In genomic region chr14:25001096-25001982, GRCh38 we compare ENCODE assay signal across 22 cellular contexts. TPM values are rescaled to one million over a fixed set of nuclear protein-coding genes. Genes with fewer than 3 reads are reported as not detected.
DNase-seq lines count a peak whose midpoint lies in the region; ATAC-seq and TF ChIP-seq lines count a peak whose summit lies in the region.
"Had no signal": no experiment of that assay in that cellular context is flagged by ENCODE, and none has a peak within 500 bp of the region (broad histone marks: within the 10 kb centered on the region; RNA-seq: fewer than 3 reads in every experiment).

No MANE protein-coding gene starts in this region.

- H3K36me3 ChIP-seq in esophagus muscularis mucosa (no peaks in the 10 kb centered on the region), hepatocyte (replicated peaks; ENCODE audit: insufficient read depth, low read depth) (no peaks in the 10 kb centered on the region), thyroid gland (no peaks in the 10 kb centered on the region)

- H4K20me1 ChIP-seq in hepatocyte (ENCODE audit: insufficient read depth, poor library complexity, severe bottlenecking), result no peaks in the 10 kb centered on the region

- intact Hi-C loops in Right ventricle myocardium inferior (cut with DNase I) (no loop called here), cardiac septum (cut with DNase I) (no loop called here), esophagus muscularis mucosa (cut with DNase I) (no loop called here), thyroid gland (cut with DNase I) (no loop called here)

- H3K27me3 ChIP-seq in esophagus muscularis mucosa (no peaks in the 10 kb centered on the region), hepatocyte (no peaks in the 10 kb centered on the region), thyroid gland (no peaks in the 10 kb centered on the region)

- DNase-seq in Right ventricle myocardium inferior (ENCODE audit: missing footprints) (no peak), cardiac septum (ENCODE audit: low spot score) (no peak), esophagus muscularis mucosa (ENCODE audit: extremely low spot score) (no peak), hepatocyte (ENCODE audit: low spot score) (no peak), thyroid gland (no peak), HEK293T (ENCODE audit: extremely low spot score) (no peak)
- DNase-seq in stimulated activated CD4-positive, alpha-beta T cell treated with anti-CD3 and anti-CD28 coated beads, Interleukin-4, amount 100 ng/mL, for 24 hours, result no peak
- DNase-seq: activated CD4-positive, alpha-beta T cell treated with anti-CD3 and anti-CD28 coated beads, Interleukin-2, amount 50 U/mL, for 4 hours; activated naive CD4-positive, alpha-beta T cell treated with anti-CD3 and anti-CD28 coated beads, Interleukin-2, amount 10 ng/mL, durations not matched to agents 7 days and 5 days; activated T-cell treated with anti-CD3 and anti-CD28 coated beads, Interleukin-2, amount 50 U/mL, for 1 hour; mammary epithelial cell; MM.1S; naive thymus-derived CD4-positive, alpha-beta T cell; NCI-H2081; NCI-H524 treated with DMSO at 0.1 percent for 48 hours; SHP77 treated with DMSO at 0.1 percent for 48 hours; stimulated activated CD4-positive, alpha-beta T cell treated with anti-CD3 and anti-CD28 coated beads, Interleukin-12 subunit alpha, Interleukin-12 subunit beta, amount 100 ng/mL, for 4 hours; T-helper 1 cell had no signal

- H3K4me1 ChIP-seq in esophagus muscularis mucosa, result peaks cover 20 to 39% (median 36%) of the 10 kb centered on the region in 4 donors
- peaks cover 23% of the 10 kb centered on the region for H3K4me1 ChIP-seq in hepatocyte (ENCODE audit: insufficient read depth)
- peaks cover 35 to 48% of the 10 kb centered on the region in 2 donors for H3K4me1 ChIP-seq in thyroid gland
- H3K4me1 ChIP-seq: parathyroid adenoma had no signal

- H3K4me3 ChIP-seq in esophagus muscularis mucosa (no peak overlapping the region), hepatocyte (no peak overlapping the region), thyroid gland (replicated peaks in 1 of 3) (no peak overlapping the region)

- H2AFZ ChIP-seq in hepatocyte, result no peak overlapping the region
- H2AFZ ChIP-seq: parathyroid adenoma had no signal

- H3K79me2 ChIP-seq in hepatocyte, result peaks cover 73% of the 10 kb centered on the region
- H3K79me2 ChIP-seq: parathyroid adenoma had no signal

- 63% methylated on average over 4 of the region's 4 CpGs for WGBS in esophagus muscularis mucosa
- 58% methylated on average over 4 of the region's 4 CpGs for whole genome bisulfite sequencing in hepatocyte (ENCODE audit: low lambda C conversion rate, missing lambda C conversion rate)
- 67 to 70% methylated on average over 4 of the region's 4 CpGs for WGBS in thyroid gland, 2 donors

- CTCF ChIA-PET in HEK293T (lab: Yijun Ruan, JAX), result interaction anchor here (0.6 kb wide), 1 partner anchor 73 kb away, joined by 3 read pairs; no protein-coding TSS in a partner anchor

- ATAC-seq in Right ventricle myocardium inferior, result peak; percentile 65
- no peak for ATAC-seq in GM21825 (IDR thresholded peaks at IDR 0.05; ENCODE audit: unreplicated experiment)
- ATAC-seq: naive thymus-derived CD4-positive, alpha-beta T cell; stimulated activated effector memory CD8-positive, alpha-beta T cell treated with anti-CD3 and anti-CD28 coated beads, Interleukin-12 subunit alpha, Interleukin-12 subunit beta, amount 100 ng/mL, for 72 hours had no signal

- TF ChIP-seq POLR2A in esophagus muscularis mucosa (IDR thresholded peaks at IDR 0.05; ENCODE audit: low read depth) (no peak), thyroid gland (IDR thresholded peaks at IDR 0.05) (no peak)

- TF ChIP-seq CTCF in esophagus muscularis mucosa (IDR thresholded peaks at IDR 0.05) (no peak), hepatocyte (IDR thresholded peaks at IDR 0.05; ENCODE audit: poor library complexity) (no peak), thyroid gland (IDR thresholded peaks at IDR 0.05) (no peak)

- POLR2A ChIA-PET in HEK293T (lab: Yijun Ruan, JAX), result no interaction called here

- no peaks in the 10 kb centered on the region for H3K9me2 ChIP-seq in hepatocyte (replicated peaks; ENCODE audit: insufficient read depth)

- H3K27ac ChIP-seq in esophagus muscularis mucosa (replicated peaks in 1 of 4) (peak overlapping the region; percentile 9 to 54 (median 34)), hepatocyte (peak overlapping the region; percentile 75), thyroid gland (peak overlapping the region in 2 of 3 donors; percentile 27 to 44)
- H3K27ac ChIP-seq: 22Rv1, parathyroid adenoma had no signal

- peak overlapping the region; percentile 32 for H3K4me2 ChIP-seq in hepatocyte

- no peaks in the 10 kb centered on the region for H3K9me3 ChIP-seq in esophagus muscularis mucosa
- H3K9me3 ChIP-seq in hepatocyte (ENCODE audit: low read depth), result no peaks in the 10 kb centered on the region
- no peaks in the 10 kb centered on the region for H3K9me3 ChIP-seq in thyroid gland

- no peak for TF ChIP-seq EP300 in esophagus muscularis mucosa (IDR thresholded peaks at IDR 0.05)

TF ChIP-seq in HEK293T, 16 proteins besides CTCF, POLR2A, EP300 and RAD21:
- no peak for TF ChIP-seq FOXK2 (IDR thresholded peaks at IDR 0.05)
- TF ChIP-seq TARDBP (IDR thresholded peaks at IDR 0.05), result no peak
- TF ChIP-seq ARNT (IDR thresholded peaks at IDR 0.05), result no peak
- TF ChIP-seq ZNF384 (IDR thresholded peaks at IDR 0.05), result no peak
- TF ChIP-seq HDGF (IDR thresholded peaks at IDR 0.05; ENCODE audit: borderline replicate concordance), result no peak
- no peak for TF ChIP-seq L3MBTL2 (conservative IDR thresholded peaks at IDR 0.05)
- TF ChIP-seq SUZ12 (IDR thresholded peaks at IDR 0.05), result no peak
- TF ChIP-seq LEF1 (IDR thresholded peaks at IDR 0.05; ENCODE audit: borderline replicate concordance), result no peak
- no peak for TF ChIP-seq ELF4 (IDR thresholded peaks at IDR 0.05)
- no peak for TF ChIP-seq FOXA1 (IDR thresholded peaks at IDR 0.05)
- no peak for TF ChIP-seq FOXM1 (IDR thresholded peaks at IDR 0.05; ENCODE audit: borderline replicate concordance)
- no peak for TF ChIP-seq SP1 (IDR thresholded peaks at IDR 0.05)
- TF ChIP-seq PKNOX1 (IDR thresholded peaks at IDR 0.05), result no peak
- TF ChIP-seq CTBP1 (IDR thresholded peaks at IDR 0.05; ENCODE audit: borderline replicate concordance), result no peak
- TF ChIP-seq NFRKB (IDR thresholded peaks at IDR 0.05), result no peak
- no peak for TF ChIP-seq BHLHE40 (IDR thresholded peaks at IDR 0.05; ENCODE audit: borderline replicate concordance)

RNA-seq across cellular contexts. Expression of gene STXBP6, which starts 48.6 kb away (rescaled TPM):
- total RNA-seq in Right ventricle myocardium inferior (41.4 TPM), cardiac septum (13.9 TPM), esophagus muscularis mucosa (10 to 100 TPM; 36.9 to 60.4 (median 52.1) TPM), hepatocyte (34.1 and 48.8 TPM in 2 replicates), thyroid gland (100 to 1,000 TPM in 1 of 4 donors, 10 to 100 TPM in 3; 44.1 to 120 (median 67.4) TPM)
- polyA plus RNA-seq in hepatocyte, result 44.9 and 54.6 TPM in 2 replicates
- total RNA-seq: naive thymus-derived CD4-positive, alpha-beta T cell had no signal
- polyA plus RNA-seq: naive thymus-derived CD4-positive, alpha-beta T cell had no signal
